10 cellular contexts compared by ENCODE assay signal in the genomic region with DNA sequence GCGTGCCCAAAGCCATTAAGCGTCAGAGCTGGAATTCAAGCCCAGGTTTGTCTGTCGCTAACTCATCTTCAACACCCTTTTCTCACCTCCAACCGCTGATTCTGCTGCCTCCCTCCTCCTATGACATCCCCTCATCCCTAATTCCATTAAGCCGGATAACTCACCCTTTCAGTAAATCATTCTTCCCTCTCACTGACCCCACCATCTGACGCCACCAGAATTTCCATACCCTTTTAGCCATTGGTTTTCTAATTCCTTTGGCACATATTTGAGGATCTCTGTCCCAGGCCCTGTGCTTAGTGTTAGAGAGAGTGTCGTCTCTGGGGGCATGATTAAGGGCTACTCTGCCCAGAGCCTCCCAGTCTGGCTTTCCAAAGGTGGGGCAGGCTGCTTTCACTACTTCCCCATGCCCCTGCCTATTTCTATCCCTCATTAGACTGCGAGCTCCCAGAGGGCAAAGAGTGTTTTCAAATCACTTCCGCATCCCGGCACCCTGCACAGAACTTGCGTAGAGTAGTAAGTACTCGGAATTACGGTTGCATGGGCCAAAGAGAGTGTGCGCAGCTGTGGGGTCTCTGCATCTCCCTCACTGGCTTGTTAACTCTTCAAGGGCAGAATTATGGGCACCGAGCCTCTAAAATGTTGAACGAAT. TPM values are rescaled to one million over a fixed set of nuclear protein-coding genes. Genes with fewer than 3 reads are reported as not detected.
DNase-seq lines count a peak whose midpoint lies in the region; ATAC-seq and TF ChIP-seq lines count a peak whose summit lies in the region.
"Had no signal": no experiment of that assay in that cellular context is flagged by ENCODE, and none has a peak within 500 bp of the region (broad histone marks: within the 10 kb centered on the region; RNA-seq: fewer than 3 reads in every experiment).

No MANE protein-coding gene starts in this region.

- H3K9me3 ChIP-seq in BLaER1 (peaks cover 12% of the 10 kb centered on the region; the same call in 1 of the 2 replicates), HCT116 (ENCODE audit: control insufficient read depth in 1 of 2, insufficient read depth in 1 of 2, low read depth in 1 of 2, low read length in 2 of 2) (no peaks in the 10 kb centered on the region)

- peak overlapping the region; percentile 58 for H3K27ac Mint-ChIP-seq in activated naive CD8-positive, alpha-beta T cell treated with anti-CD3 and anti-CD28 coated beads, Interleukin-2, amount 10 ng/mL, durations not matched to agents 7 days and 5 days
- peak overlapping the region in 1 of 2 donors; percentile 71 for H3K27ac Mint-ChIP-seq in natural killer cell treated with Interleukin-12 subunit alpha and Interleukin-12 subunit beta and Interleukin-15 and Interleukin-18, amount 100 ng/mL, for 72 hours

- peaks cover 22% of the 10 kb centered on the region for H3K4me1 Mint-ChIP-seq in activated naive CD8-positive, alpha-beta T cell treated with anti-CD3 and anti-CD28 coated beads, Interleukin-2, amount 10 ng/mL, durations not matched to agents 7 days and 5 days
- peaks cover 18 to 25% of the 10 kb centered on the region in 2 donors for H3K4me1 Mint-ChIP-seq in natural killer cell treated with Interleukin-12 subunit alpha and Interleukin-12 subunit beta and Interleukin-15 and Interleukin-18, amount 100 ng/mL, for 72 hours (ENCODE audit: low read depth in 2 of 2)

- H3K9me3 Mint-ChIP-seq in activated naive CD8-positive, alpha-beta T cell treated with anti-CD3 and anti-CD28 coated beads, Interleukin-2, amount 10 ng/mL, durations not matched to agents 7 days and 5 days: peaks cover 7% of the 10 kb centered on the region
- no peaks in the 10 kb centered on the region for H3K9me3 Mint-ChIP-seq in natural killer cell treated with Interleukin-12 subunit alpha and Interleukin-12 subunit beta and Interleukin-15 and Interleukin-18, amount 100 ng/mL, for 72 hours

- H3K27ac ChIP-seq in BLaER1: no peak overlapping the region
- H3K27ac ChIP-seq in HCT116 (ENCODE audit: low read depth, low read length): no peak overlapping the region
- H3K27ac ChIP-seq: SJSA1 had no signal

- TF ChIP-seq CTCF in HCT116 (IDR thresholded peaks at IDR 0.05 in 2 of 3, conservative IDR thresholded peaks at IDR 0.05 in 1 of 3; ENCODE audit: borderline replicate concordance in 1 of 3, insufficient read depth in 1 of 3, low read depth in 2 of 3, low read length in 2 of 3): no peak

- H3K4me3 Mint-ChIP-seq in activated naive CD8-positive, alpha-beta T cell treated with anti-CD3 and anti-CD28 coated beads, Interleukin-2, amount 10 ng/mL, durations not matched to agents 7 days and 5 days: peak overlapping the region; percentile 63
- H3K4me3 Mint-ChIP-seq in natural killer cell treated with Interleukin-12 subunit alpha and Interleukin-12 subunit beta and Interleukin-15 and Interleukin-18, amount 100 ng/mL, for 72 hours: peak overlapping the region; percentile 76

- H3K9ac ChIP-seq in BLaER1 (no peak overlapping the region), HCT116 (ENCODE audit: low read length) (no peak overlapping the region)

- H3K36me3 ChIP-seq in BLaER1: peaks cover 14% of the 10 kb centered on the region
- no peaks in the 10 kb centered on the region; a peak in 1 of 4 replicates for H3K36me3 ChIP-seq in HCT116 (ENCODE audit: control insufficient read depth in 1 of 2, insufficient read depth in 2 of 2, low read length in 2 of 2)
- H3K36me3 ChIP-seq: SJSA1 had no signal

- H3K4me2 ChIP-seq in BLaER1 (peak overlapping the region; percentile 78), HCT116 (ENCODE audit: low read length) (peak overlapping the region; percentile 39; the same call in 1 of the 2 replicates)

- ATAC-seq in HCT116 (no peak), HG02610 (IDR thresholded peaks at IDR 0.05; ENCODE audit: unreplicated experiment) (no peak), GM18907 (IDR thresholded peaks at IDR 0.05; ENCODE audit: unreplicated experiment) (no peak)
- no peak for ATAC-seq in activated naive CD8-positive, alpha-beta T cell treated with anti-CD3 and anti-CD28 coated beads, Interleukin-2, amount 10 ng/mL, durations not matched to agents 7 days and 5 days (ENCODE audit: low read depth)
- no peak for ATAC-seq in natural killer cell treated with Interleukin-12 subunit alpha and Interleukin-12 subunit beta and Interleukin-15 and Interleukin-18, amount 100 ng/mL, for 72 hours

- H3K4me3 ChIP-seq in BLaER1 (peak overlapping the region; percentile 65; the same call in 1 of the 2 replicates), HCT116 (replicated peaks in 1 of 2; ENCODE audit: low read depth in 1 of 2, low read length in 2 of 2) (no peak overlapping the region)

- no peak overlapping the region for H2AFZ ChIP-seq in HCT116 (ENCODE audit: low read depth, low read length, poor library complexity, severe bottlenecking)

- peaks cover 3% of the 10 kb centered on the region for H3K36me3 Mint-ChIP-seq in activated naive CD8-positive, alpha-beta T cell treated with anti-CD3 and anti-CD28 coated beads, Interleukin-2, amount 10 ng/mL, durations not matched to agents 7 days and 5 days
- no peaks in the 10 kb centered on the region for H3K36me3 Mint-ChIP-seq in natural killer cell treated with Interleukin-12 subunit alpha and Interleukin-12 subunit beta and Interleukin-15 and Interleukin-18, amount 100 ng/mL, for 72 hours

- no peak for DNase-seq in HCT116 (ENCODE audit: low read depth, low spot score)
- DNase-seq in activated naive CD8-positive, alpha-beta T cell treated with anti-CD3 and anti-CD28 coated beads, Interleukin-2, amount 10 ng/mL, durations not matched to agents 7 days and 5 days: no peak
- DNase-seq in natural killer cell treated with Interleukin-12 subunit alpha and Interleukin-12 subunit beta and Interleukin-15 and Interleukin-18, amount 100 ng/mL, for 72 hours (ENCODE audit: low spot score): no peak
- DNase-seq in COR-L47 (lab: John Stamatoyannopoulos, UW): no peak
- no peak for DNase-seq in NCI-H2029 (lab: John Stamatoyannopoulos, UW)
- DNase-seq: DMS 273 treated with DMSO at 0.1 percent for 48 hours had no signal

- H3K4me1 ChIP-seq in BLaER1 (peaks cover 16% of the 10 kb centered on the region), HCT116 (ENCODE audit: control insufficient read depth in 1 of 2, insufficient read depth in 2 of 2, low read length in 2 of 2) (peaks cover 0 to 24% of the 10 kb centered on the region in 2 experiments; a peak in 2 of 4 replicates)

- no peak for TF ChIP-seq RAD21 in HCT116 (IDR thresholded peaks at IDR 0.05; ENCODE audit: low read depth)

- BruUV-seq in HCT116 (replicated peaks; lab: Mats Ljungman, UMichigan): no TSS peak

- peaks cover 53% of the 10 kb centered on the region for H3K27me3 Mint-ChIP-seq in activated naive CD8-positive, alpha-beta T cell treated with anti-CD3 and anti-CD28 coated beads, Interleukin-2, amount 10 ng/mL, durations not matched to agents 7 days and 5 days
- peaks cover 29 to 35% of the 10 kb centered on the region in 2 donors for H3K27me3 Mint-ChIP-seq in natural killer cell treated with Interleukin-12 subunit alpha and Interleukin-12 subunit beta and Interleukin-15 and Interleukin-18, amount 100 ng/mL, for 72 hours

- H3K9me2 ChIP-seq in HCT116 (ENCODE audit: insufficient read depth): no peaks in the 10 kb centered on the region

- H3K27me3 ChIP-seq in BLaER1 (peaks cover 71% of the 10 kb centered on the region), HCT116 (ENCODE audit: insufficient read depth, low read length) (no peaks in the 10 kb centered on the region)

- TF ChIP-seq POLR2A in HCT116 (IDR thresholded peaks at IDR 0.05; ENCODE audit: borderline replicate concordance, extremely low read depth, insufficient read depth, insufficient read length): no peak

- RAD21 ChIA-PET in HCT116 (lab: Charles Lee; ENCODE audit: low non-redundant PET in 1 of 2, low total read pairs in 2 of 2, uncharacterized antibody in 2 of 2, unreplicated experiment in 2 of 2): no interaction called here

- CTCF ChIA-PET in HCT116 (lab: Charles Lee): no interaction called here

- intact Hi-C loops in HCT116 (cut with micrococcal nuclease): no loop called here

- H4K20me1 ChIP-seq in BLaER1 (peaks cover 24% of the 10 kb centered on the region), HCT116 (ENCODE audit: insufficient read depth) (no peaks in the 10 kb centered on the region)

- POLR2A ChIA-PET in HCT116 (lab: Charles Lee): no interaction called here
- POLR2A ChIA-PET in activated naive CD8-positive, alpha-beta T cell treated with anti-CD3 and anti-CD28 coated beads, Interleukin-2, amount 10 ng/mL, durations not matched to agents 7 days and 5 days (lab: Charles Lee): interaction anchor here (1.2 kb wide), 1 partner anchor 154 kb away, joined by 3 read pairs; no protein-coding TSS in a partner anchor

- H3K79me2 ChIP-seq in HCT116 (ENCODE audit: insufficient read depth, low read length): no peaks in the 10 kb centered on the region

TF ChIP-seq in HCT116, 20 proteins besides CTCF, POLR2A, EP300 and RAD21 (continues in another document):
- TF ChIP-seq EGR1 (IDR thresholded peaks at IDR 0.05; ENCODE audit: low read depth): no peak
- no peak for TF ChIP-seq ZFX (IDR thresholded peaks at IDR 0.05)
- no peak for TF ChIP-seq TCF7L2 (IDR thresholded peaks at IDR 0.05; ENCODE audit: borderline replicate concordance, extremely low read depth, insufficient read depth, insufficient read length)

RNA-seq across cellular contexts. Expression of a gene that starts 3.9 kb away (rescaled TPM):
- total RNA-seq in HCT116 (2021; ENCODE audit: unreplicated experiment): 1.7 TPM
- 2.9 and 4.4 TPM in 2 replicates for polyA plus RNA-seq in HCT116 (2012)
- total RNA-seq in activated naive CD8-positive, alpha-beta T cell treated with anti-CD3 and anti-CD28 coated beads, Interleukin-2, amount 10 ng/mL, durations not matched to agents 7 days and 5 days: under 1 TPM; 0.55 to 0.65 TPM
- 1 to 10 TPM in 1 of 2 donors, under 1 TPM in 1; 0.62 to 1.5 TPM for total RNA-seq in natural killer cell treated with Interleukin-12 subunit alpha and Interleukin-12 subunit beta and Interleukin-15 and Interleukin-18, amount 100 ng/mL, for 72 hours

RNA-seq across cellular contexts. Expression of a gene that starts 29.8 kb away (rescaled TPM):
- 4,109 TPM for total RNA-seq in HCT116 (2021; ENCODE audit: unreplicated experiment)
- polyA plus RNA-seq in HCT116 (2012): 4,885 and 4,997 TPM in 2 replicates
- 1,000 to 10,000 TPM; 3,289 to 3,447 TPM for total RNA-seq in activated naive CD8-positive, alpha-beta T cell treated with anti-CD3 and anti-CD28 coated beads, Interleukin-2, amount 10 ng/mL, durations not matched to agents 7 days and 5 days
- 1,000 to 10,000 TPM; 2,083 to 2,343 TPM for total RNA-seq in natural killer cell treated with Interleukin-12 subunit alpha and Interleukin-12 subunit beta and Interleukin-15 and Interleukin-18, amount 100 ng/mL, for 72 hours
